ENCODE assay signal across 10 cellular contexts in genomic region chr1:118335372-118335771, GRCh38.
DNase-seq lines count a peak whose midpoint lies in the region; ATAC-seq lines count a peak whose summit lies in the region.
"Had no signal": no experiment of that assay in that cellular context is flagged by ENCODE, and none has a peak within 500 bp of the region (broad histone marks: within the 10 kb centered on the region; RNA-seq: fewer than 3 reads in every experiment).

No MANE protein-coding gene starts in this region.

- intact Hi-C loops in activated CD4-positive, alpha-beta T cell treated with anti-CD3 and anti-CD28 coated beads for 36 hours (cut with DNase I, micrococcal nuclease), result no loop called here

- peaks cover 0 to 5% of the 10 kb centered on the region in 2 donors for H3K9me3 Mint-ChIP-seq in activated T-cell treated with anti-CD3 and anti-CD28 coated beads, Interleukin-2, amount 50 U/mL, for 72 hours
- H3K9me3 Mint-ChIP-seq in activated CD4-positive, alpha-beta T cell treated with anti-CD3 and anti-CD28 coated beads for 36 hours (ENCODE audit: low read depth), result no peaks in the 10 kb centered on the region

- no peaks in the 10 kb centered on the region for H3K27me3 Mint-ChIP-seq in activated T-cell treated with anti-CD3 and anti-CD28 coated beads, Interleukin-2, amount 50 U/mL, for 72 hours (ENCODE audit: low read depth)
- no peaks in the 10 kb centered on the region for H3K27me3 Mint-ChIP-seq in activated CD4-positive, alpha-beta T cell treated with anti-CD3 and anti-CD28 coated beads for 36 hours

- CTCF ChIA-PET in activated CD4-positive, alpha-beta T cell treated with anti-CD3 and anti-CD28 coated beads for 36 hours (lab: Charles Lee), result no interaction called here

- DNase-seq in A172 (ENCODE audit: low spot score), result peak; percentile 40
- peak; percentile 25 for DNase-seq in OCI-M1 (lab: John Stamatoyannopoulos, UW)
- DNase-seq in activated T-cell treated with anti-CD3 and anti-CD28 coated beads, Interleukin-2, amount 50 U/mL, for 72 hours, result no peak
- no peak for DNase-seq in NCI-H82 (lab: John Stamatoyannopoulos, UW)
- no peak for DNase-seq in activated CD4-positive, alpha-beta T cell treated with anti-CD3 and anti-CD28 coated beads for 36 hours
- DNase-seq in stimulated activated CD4-positive, alpha-beta T cell treated with anti-CD3 and anti-CD28 coated beads, Interleukin-2, amount 100 ng/mL, for 48 hours, result no peak
- DNase-seq: CD4-positive, alpha-beta memory T cell; immature natural killer cell had no signal

- POLR2A ChIA-PET in activated CD4-positive, alpha-beta T cell treated with anti-CD3 and anti-CD28 coated beads for 36 hours (lab: Charles Lee), result no interaction called here

- peak; percentile 98 for ATAC-seq in GM19023 (IDR thresholded peaks at IDR 0.05; ENCODE audit: unreplicated experiment)
- peak; percentile 73 for ATAC-seq in HG02970 (IDR thresholded peaks at IDR 0.05; ENCODE audit: low FRiP score, unreplicated experiment)
- no peak for ATAC-seq in activated T-cell treated with anti-CD3 and anti-CD28 coated beads, Interleukin-2, amount 50 U/mL, for 72 hours (replicated peaks in 1 of 2)
- ATAC-seq in activated CD4-positive, alpha-beta T cell treated with anti-CD3 and anti-CD28 coated beads for 36 hours, result no peak

- H3K27ac Mint-ChIP-seq in activated T-cell treated with anti-CD3 and anti-CD28 coated beads, Interleukin-2, amount 50 U/mL, for 72 hours, result no peak overlapping the region
- no peak overlapping the region for H3K27ac Mint-ChIP-seq in activated CD4-positive, alpha-beta T cell treated with anti-CD3 and anti-CD28 coated beads for 36 hours
- H3K27ac Mint-ChIP-seq: CD4-positive, alpha-beta memory T cell; immature natural killer cell had no signal

- no peaks in the 10 kb centered on the region for H3K4me1 Mint-ChIP-seq in activated T-cell treated with anti-CD3 and anti-CD28 coated beads, Interleukin-2, amount 50 U/mL, for 72 hours (ENCODE audit: low read depth)
- no peaks in the 10 kb centered on the region for H3K4me1 Mint-ChIP-seq in activated CD4-positive, alpha-beta T cell treated with anti-CD3 and anti-CD28 coated beads for 36 hours
- H3K4me1 Mint-ChIP-seq: CD4-positive, alpha-beta memory T cell; immature natural killer cell had no signal

- H3K4me3 Mint-ChIP-seq in activated T-cell treated with anti-CD3 and anti-CD28 coated beads, Interleukin-2, amount 50 U/mL, for 72 hours, result no peak overlapping the region
- H3K4me3 Mint-ChIP-seq in activated CD4-positive, alpha-beta T cell treated with anti-CD3 and anti-CD28 coated beads for 36 hours, result no peak overlapping the region
- H3K4me3 Mint-ChIP-seq: CD4-positive, alpha-beta memory T cell; immature natural killer cell had no signal

- H3K36me3 Mint-ChIP-seq in activated T-cell treated with anti-CD3 and anti-CD28 coated beads, Interleukin-2, amount 50 U/mL, for 72 hours (ENCODE audit: insufficient read depth in 2 of 2), result no peaks in the 10 kb centered on the region
- H3K36me3 Mint-ChIP-seq in activated CD4-positive, alpha-beta T cell treated with anti-CD3 and anti-CD28 coated beads for 36 hours (ENCODE audit: low read depth), result no peaks in the 10 kb centered on the region
- H3K36me3 Mint-ChIP-seq: CD4-positive, alpha-beta memory T cell; immature natural killer cell had no signal

Comparison
In these comparisons a context has a peak if more than half of its experiments do, and no peak if none do; other contexts are left out.
1. DNase-seq: peak in A172 (single experiment) and OCI-M1 (single experiment); none in activated T-cell treated with anti-CD3 and anti-CD28 coated beads, Interleukin-2, amount 50 U/mL, for 72 hours (0 of 2), NCI-H82 (single experiment), activated CD4-positive, alpha-beta T cell treated with anti-CD3 and anti-CD28 coated beads for 36 hours (single experiment) and stimulated activated CD4-positive, alpha-beta T cell treated with anti-CD3 and anti-CD28 coated beads, Interleukin-2, amount 100 ng/mL, for 48 hours (0 of 2).
2. ATAC-seq: peak in GM19023 (single experiment) and HG02970 (single experiment); none in activated T-cell treated with anti-CD3 and anti-CD28 coated beads, Interleukin-2, amount 50 U/mL, for 72 hours (0 of 2) and activated CD4-positive, alpha-beta T cell treated with anti-CD3 and anti-CD28 coated beads for 36 hours (single experiment).